Comparison of ENCODE assay signal across 3 cellular contexts in genomic region chr15:57323299-57323805, GRCh38.
TF ChIP-seq lines count a peak whose summit lies in the region.

No MANE protein-coding gene starts in this region.

TF ChIP-seq in A549, 52 proteins besides CTCF, POLR2A, EP300 and RAD21:
- TF ChIP-seq USF2 (IDR thresholded peaks at IDR 0.05) (no peak), KDM1A (IDR thresholded peaks at IDR 0.05; ENCODE audit: low read depth) (no peak), E2F6 (IDR thresholded peaks at IDR 0.05; ENCODE audit: borderline replicate concordance, low read depth) (no peak), MAX (IDR thresholded peaks at IDR 0.05) (0 out of 2 replicates have a peak, but pooled peaks have one; percentile 18), CHD2 (IDR thresholded peaks at IDR 0.05; ENCODE audit: low read length, partially characterized antibody) (no peak), EHMT2 (IDR thresholded peaks at IDR 0.05; ENCODE audit: low read depth) (no peak), CBX8 (IDR thresholded peaks at IDR 0.05) (no peak), FOSL2 (IDR thresholded peaks at IDR 0.05) (no peak), FOSL2 (CRISPR knock-in tag; IDR thresholded peaks at IDR 0.05) (peak; percentile 17; the same call in 1 of the 2 replicates), ZC3H11A (IDR thresholded peaks at IDR 0.05) (no peak), ESRRA (IDR thresholded peaks at IDR 0.05; ENCODE audit: borderline replicate concordance, low read length) (no peak), RCOR1 (IDR thresholded peaks at IDR 0.05; ENCODE audit: low read depth, low read length) (no peak), SREBF2 (IDR thresholded peaks at IDR 0.05) (no peak), ZSCAN20 (CRISPR knock-in tag; IDR thresholded peaks at IDR 0.05) (no peak), ZFP36 (IDR thresholded peaks at IDR 0.05; ENCODE audit: borderline replicate concordance, partially characterized antibody) (no peak)
TF ChIP-seq in A549: peak in this region for 2.

TF ChIP-seq in IMR-90, 13 proteins besides CTCF, POLR2A, EP300 and RAD21:
- TF ChIP-seq RCOR1 (IDR thresholded peaks at IDR 0.05; ENCODE audit: insufficient replicate concordance, low read length) = no peak
- TF ChIP-seq MAZ (IDR thresholded peaks at IDR 0.05; ENCODE audit: borderline replicate concordance, low read depth, low read length) = no peak
- TF ChIP-seq MAFK (IDR thresholded peaks at IDR 0.05; ENCODE audit: low read depth, low read length) = no peak
- no peak for TF ChIP-seq MXI1 (IDR thresholded peaks at IDR 0.05; ENCODE audit: borderline replicate concordance, low read depth, low read length)
- TF ChIP-seq SMC3 (IDR thresholded peaks at IDR 0.05; ENCODE audit: low read depth, low read length) = no peak
- TF ChIP-seq CEBPB (IDR thresholded peaks at IDR 0.05; ENCODE audit: low read depth, low read length) = no peak
- TF ChIP-seq FOS (IDR thresholded peaks at IDR 0.05; ENCODE audit: low read depth, low read length) = no peak
- TF ChIP-seq RFX5 (IDR thresholded peaks at IDR 0.05; ENCODE audit: low read depth, low read length) = no peak
- TF ChIP-seq USF2 (IDR thresholded peaks at IDR 0.05; ENCODE audit: low read depth, low read length) = no peak
- no peak for TF ChIP-seq BHLHE40 (IDR thresholded peaks at IDR 0.05; ENCODE audit: low read depth, low read length)
- no peak for TF ChIP-seq ELK1 (IDR thresholded peaks at IDR 0.05; ENCODE audit: borderline replicate concordance, low read depth, low read length)

TF ChIP-seq in K562, 482 proteins besides CTCF, POLR2A, EP300 and RAD21 (continues in another document):
- no peak for TF ChIP-seq GABPB1 (CRISPR knock-in tag; IDR thresholded peaks at IDR 0.05)
- TF ChIP-seq ZNF239 (CRISPR knock-in tag; IDR thresholded peaks at IDR 0.05) = no peak
- no peak for TF ChIP-seq CEBPB (tag; IDR thresholded peaks at IDR 0.05)
- no peak for TF ChIP-seq E4F1 (CRISPR knock-in tag; IDR thresholded peaks at IDR 0.05; ENCODE audit: borderline replicate concordance)
- peak; percentile 84; the same call in 1 of the 2 replicates for TF ChIP-seq THRA (IDR thresholded peaks at IDR 0.05)
- no peak for TF ChIP-seq KAT2B (IDR thresholded peaks at IDR 0.05; ENCODE audit: low read depth, low read length)
- no peak for TF ChIP-seq ZNF133 (CRISPR knock-in tag; IDR thresholded peaks at IDR 0.05)
- no peak for TF ChIP-seq RUNX1 (IDR thresholded peaks at IDR 0.05; ENCODE audit: low read depth)
- TF ChIP-seq VEZF1 (CRISPR knock-in tag; IDR thresholded peaks at IDR 0.05) = no peak
- no peak; the same call in 1 of the 2 replicates for TF ChIP-seq ETV5 (CRISPR knock-in tag; IDR thresholded peaks at IDR 0.05; ENCODE audit: low read depth)
- TF ChIP-seq KDM5B (IDR thresholded peaks at IDR 0.05; ENCODE audit: insufficient replicate concordance, low read depth, low read length) = no peak
- no peak for TF ChIP-seq SNRNP70 (optimal IDR thresholded peaks at IDR 0.05; ENCODE audit: low read depth, low read length)
- no peak for TF ChIP-seq KLF1 (tag; IDR thresholded peaks at IDR 0.05)
- no peak for TF ChIP-seq ID3 (CRISPR knock-in tag; IDR thresholded peaks at IDR 0.05)
- peak; percentile 72; the same call in 1 of the 2 replicates for TF ChIP-seq ID3 (tag; IDR thresholded peaks at IDR 0.05)
- no peak for TF ChIP-seq BMI1 (IDR thresholded peaks at IDR 0.05; ENCODE audit: low read length)
- TF ChIP-seq ERF (CRISPR knock-in tag; IDR thresholded peaks at IDR 0.05) = no peak
- no peak for TF ChIP-seq RFX1 (IDR thresholded peaks at IDR 0.05)
- no peak for TF ChIP-seq SFPQ (IDR thresholded peaks at IDR 0.05; ENCODE audit: low read depth, low read length)
- no peak for TF ChIP-seq TBP (optimal IDR thresholded peaks at IDR 0.05; ENCODE audit: low read depth, low read length)
- no peak for TF ChIP-seq ZNF431 (CRISPR knock-in tag; IDR thresholded peaks at IDR 0.05)
- TF ChIP-seq UBTF (IDR thresholded peaks at IDR 0.05; ENCODE audit: borderline replicate concordance in 1 of 2, low read depth in 2 of 2, low read length in 2 of 2) = peak in 1 of 2 experiments; percentile 41; a peak in 1 of 4 replicates
- peak; percentile 58 for TF ChIP-seq CXXC5 (CRISPR knock-in tag; IDR thresholded peaks at IDR 0.05)
- TF ChIP-seq ZNF551 (CRISPR knock-in tag; IDR thresholded peaks at IDR 0.05) = no peak
- no peak for TF ChIP-seq EWSR1 (IDR thresholded peaks at IDR 0.05; ENCODE audit: borderline replicate concordance, low read depth, partially characterized antibody)
- no peak for TF ChIP-seq ZNF57 (CRISPR knock-in tag; IDR thresholded peaks at IDR 0.05)
- TF ChIP-seq YBX1 (IDR thresholded peaks at IDR 0.05) = no peak
- TF ChIP-seq POU5F1 (IDR thresholded peaks at IDR 0.05; ENCODE audit: borderline replicate concordance, low read depth, low read length, partially characterized antibody) = no peak
- no peak for TF ChIP-seq MTA3 (IDR thresholded peaks at IDR 0.05; ENCODE audit: borderline replicate concordance)
- peak; percentile 8; the same call in 1 of the 2 replicates for TF ChIP-seq ZBTB7A (IDR thresholded peaks at IDR 0.05; ENCODE audit: borderline replicate concordance, control insufficient read depth, low read depth, low read length)
- TF ChIP-seq BCLAF1 (IDR thresholded peaks at IDR 0.05; ENCODE audit: borderline replicate concordance in 1 of 2, control insufficient read depth in 1 of 2, low read depth in 2 of 2, low read length in 1 of 2) = no peak
- TF ChIP-seq STAT5A (IDR thresholded peaks at IDR 0.05; ENCODE audit: borderline replicate concordance, low read length) = no peak
- TF ChIP-seq SREBF1 (IDR thresholded peaks at IDR 0.05; ENCODE audit: borderline replicate concordance, low read depth, low read length) = no peak
- TF ChIP-seq FOXK2 (conservative IDR thresholded peaks at IDR 0.05 in 1 of 2, IDR thresholded peaks at IDR 0.05 in 1 of 2; ENCODE audit: low read depth in 2 of 2) = no peak
- TF ChIP-seq ZNF644 (tag; IDR thresholded peaks at IDR 0.05; ENCODE audit: low read depth) = no peak
- TF ChIP-seq ZNF764 (CRISPR knock-in tag; IDR thresholded peaks at IDR 0.05; ENCODE audit: low read depth) = no peak
- no peak for TF ChIP-seq KAT7 (CRISPR knock-in tag; IDR thresholded peaks at IDR 0.05; ENCODE audit: borderline replicate concordance)
- no peak for TF ChIP-seq IRF2 (CRISPR knock-in tag; IDR thresholded peaks at IDR 0.05)
- TF ChIP-seq ZNF324 (CRISPR knock-in tag; IDR thresholded peaks at IDR 0.05) = no peak
- TF ChIP-seq DACH1 (IDR thresholded peaks at IDR 0.05; ENCODE audit: partially characterized antibody) = no peak
- TF ChIP-seq FOXM1 (IDR thresholded peaks at IDR 0.05; ENCODE audit: low read depth) = no peak
- no peak for TF ChIP-seq FOXM1 (CRISPR knock-in tag; IDR thresholded peaks at IDR 0.05; ENCODE audit: low read depth)
- TF ChIP-seq MYNN (IDR thresholded peaks at IDR 0.05) = no peak
- TF ChIP-seq MYNN (CRISPR knock-in tag; IDR thresholded peaks at IDR 0.05) = no peak
- TF ChIP-seq HIVEP1 (CRISPR knock-in tag; IDR thresholded peaks at IDR 0.05) = 0 out of 2 replicates have a peak, but pooled peaks have one; percentile 34
- TF ChIP-seq ZKSCAN8 (CRISPR knock-in tag; IDR thresholded peaks at IDR 0.05) = no peak; the same call in none of the 2 replicates
- no peak for TF ChIP-seq SMARCC2 (IDR thresholded peaks at IDR 0.05; ENCODE audit: low read depth)
